1 cellular context compared by ENCODE assay signal in the genomic region with DNA sequence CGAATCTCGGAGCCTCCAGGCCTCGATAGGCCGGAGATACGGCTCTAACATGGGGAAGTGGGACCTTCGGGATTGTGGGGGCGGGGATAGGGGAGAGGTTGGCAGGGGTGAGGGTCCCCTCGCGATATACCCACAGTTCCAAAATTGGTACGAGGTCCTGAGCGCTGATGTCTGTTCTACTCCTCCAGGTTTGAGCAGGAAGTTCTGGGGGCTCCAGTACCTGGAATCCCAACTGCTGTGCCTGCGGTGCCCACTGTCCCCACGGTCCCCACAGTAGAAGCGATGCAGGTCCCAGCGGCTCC.
TF ChIP-seq lines count a peak whose summit lies in the region.

No MANE protein-coding gene starts in this region.

TF ChIP-seq in K562, 482 proteins besides CTCF, POLR2A, EP300 and RAD21:
- TF ChIP-seq GTF2E2 (tag; IDR thresholded peaks at IDR 0.05) (0 out of 2 replicates have a peak, but pooled peaks have one; percentile 10), PHF20 (IDR thresholded peaks at IDR 0.05; ENCODE audit: partially characterized antibody) (no peak), ZNF76 (CRISPR knock-in tag; IDR thresholded peaks at IDR 0.05; ENCODE audit: borderline replicate concordance) (no peak), FOXK1 (CRISPR knock-in tag; IDR thresholded peaks at IDR 0.05; ENCODE audit: borderline replicate concordance) (no peak), EGR1 (conservative IDR thresholded peaks at IDR 0.05) (0 out of 2 replicates have a peak, but pooled peaks have one; percentile 0), MYC (IDR thresholded peaks at IDR 0.05; ENCODE audit: low read depth, low read length) (no peak), MYC (CRISPR knock-in tag; IDR thresholded peaks at IDR 0.05; ENCODE audit: borderline replicate concordance, low read depth) (0 out of 2 replicates have a peak, but pooled peaks have one; percentile 4), ZNF79 (CRISPR knock-in tag; IDR thresholded peaks at IDR 0.05; ENCODE audit: low read depth) (no peak), ZNF212 (CRISPR knock-in tag; IDR thresholded peaks at IDR 0.05) (no peak), ZNF263 (CRISPR knock-in tag; IDR thresholded peaks at IDR 0.05; ENCODE audit: borderline replicate concordance) (no peak), ZNF431 (CRISPR knock-in tag; IDR thresholded peaks at IDR 0.05) (no peak), MYBL2 (IDR thresholded peaks at IDR 0.05; ENCODE audit: low read depth) (no peak), MYBL2 (CRISPR knock-in tag; IDR thresholded peaks at IDR 0.05; ENCODE audit: borderline replicate concordance) (no peak), MBD2 (IDR thresholded peaks at IDR 0.05; ENCODE audit: borderline replicate concordance, low read depth) (no peak), DNMT1 (IDR thresholded peaks at IDR 0.05) (no peak), ZNF589 (CRISPR knock-in tag; IDR thresholded peaks at IDR 0.05; ENCODE audit: low read depth) (no peak), PTTG1 (tag; IDR thresholded peaks at IDR 0.05; ENCODE audit: low read depth) (no peak), NFIX (CRISPR knock-in tag; IDR thresholded peaks at IDR 0.05; ENCODE audit: low read depth) (no peak), CXXC5 (CRISPR knock-in tag; IDR thresholded peaks at IDR 0.05) (no peak), BRD9 (IDR thresholded peaks at IDR 0.05; ENCODE audit: low read depth, partially characterized antibody) (no peak), NCOA6 (IDR thresholded peaks at IDR 0.05) (no peak), KLF13 (tag; IDR thresholded peaks at IDR 0.05; ENCODE audit: borderline replicate concordance, low read depth) (no peak), RBM17 (IDR thresholded peaks at IDR 0.05; ENCODE audit: borderline replicate concordance, low read depth, low read length) (no peak), NCOA2 (IDR thresholded peaks at IDR 0.05; ENCODE audit: partially characterized antibody in 2 of 2) (no peak), ZNF316 (IDR thresholded peaks at IDR 0.05) (no peak), MEF2A (IDR thresholded peaks at IDR 0.05; ENCODE audit: control insufficient read depth, low read depth, low read length) (no peak), MYNN (IDR thresholded peaks at IDR 0.05) (no peak), MYNN (CRISPR knock-in tag; IDR thresholded peaks at IDR 0.05) (no peak), HSF4 (CRISPR knock-in tag; IDR thresholded peaks at IDR 0.05; ENCODE audit: borderline replicate concordance) (no peak), PHB2 (IDR thresholded peaks at IDR 0.05; ENCODE audit: low read depth) (no peak)
- TF ChIP-seq, protein P1, sequence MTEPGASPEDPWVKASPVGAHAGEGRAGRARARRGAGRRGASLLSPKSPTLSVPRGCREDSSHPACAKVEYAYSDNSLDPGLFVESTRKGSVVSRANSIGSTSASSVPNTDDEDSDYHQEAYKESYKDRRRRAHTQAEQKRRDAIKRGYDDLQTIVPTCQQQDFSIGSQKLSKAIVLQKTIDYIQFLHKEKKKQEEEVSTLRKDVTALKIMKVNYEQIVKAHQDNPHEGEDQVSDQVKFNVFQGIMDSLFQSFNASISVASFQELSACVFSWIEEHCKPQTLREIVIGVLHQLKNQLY (CRISPR knock-in tag; conservative IDR thresholded peaks at IDR 0.05): no peak
- TF ChIP-seq, protein P2, sequence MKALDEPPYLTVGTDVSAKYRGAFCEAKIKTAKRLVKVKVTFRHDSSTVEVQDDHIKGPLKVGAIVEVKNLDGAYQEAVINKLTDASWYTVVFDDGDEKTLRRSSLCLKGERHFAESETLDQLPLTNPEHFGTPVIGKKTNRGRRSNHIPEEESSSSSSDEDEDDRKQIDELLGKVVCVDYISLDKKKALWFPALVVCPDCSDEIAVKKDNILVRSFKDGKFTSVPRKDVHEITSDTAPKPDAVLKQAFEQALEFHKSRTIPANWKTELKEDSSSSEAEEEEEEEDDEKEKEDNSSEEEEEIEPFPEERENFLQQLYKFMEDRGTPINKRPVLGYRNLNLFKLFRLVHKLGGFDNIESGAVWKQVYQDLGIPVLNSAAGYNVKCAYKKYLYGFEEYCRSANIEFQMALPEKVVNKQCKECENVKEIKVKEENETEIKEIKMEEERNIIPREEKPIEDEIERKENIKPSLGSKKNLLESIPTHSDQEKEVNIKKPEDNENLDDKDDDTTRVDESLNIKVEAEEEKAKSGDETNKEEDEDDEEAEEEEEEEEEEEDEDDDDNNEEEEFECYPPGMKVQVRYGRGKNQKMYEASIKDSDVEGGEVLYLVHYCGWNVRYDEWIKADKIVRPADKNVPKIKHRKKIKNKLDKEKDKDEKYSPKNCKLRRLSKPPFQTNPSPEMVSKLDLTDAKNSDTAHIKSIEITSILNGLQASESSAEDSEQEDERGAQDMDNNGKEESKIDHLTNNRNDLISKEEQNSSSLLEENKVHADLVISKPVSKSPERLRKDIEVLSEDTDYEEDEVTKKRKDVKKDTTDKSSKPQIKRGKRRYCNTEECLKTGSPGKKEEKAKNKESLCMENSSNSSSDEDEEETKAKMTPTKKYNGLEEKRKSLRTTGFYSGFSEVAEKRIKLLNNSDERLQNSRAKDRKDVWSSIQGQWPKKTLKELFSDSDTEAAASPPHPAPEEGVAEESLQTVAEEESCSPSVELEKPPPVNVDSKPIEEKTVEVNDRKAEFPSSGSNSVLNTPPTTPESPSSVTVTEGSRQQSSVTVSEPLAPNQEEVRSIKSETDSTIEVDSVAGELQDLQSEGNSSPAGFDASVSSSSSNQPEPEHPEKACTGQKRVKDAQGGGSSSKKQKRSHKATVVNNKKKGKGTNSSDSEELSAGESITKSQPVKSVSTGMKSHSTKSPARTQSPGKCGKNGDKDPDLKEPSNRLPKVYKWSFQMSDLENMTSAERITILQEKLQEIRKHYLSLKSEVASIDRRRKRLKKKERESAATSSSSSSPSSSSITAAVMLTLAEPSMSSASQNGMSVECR (CRISPR knock-in tag; IDR thresholded peaks at IDR 0.05): peak; percentile 35
- TF ChIP-seq, protein P3, sequence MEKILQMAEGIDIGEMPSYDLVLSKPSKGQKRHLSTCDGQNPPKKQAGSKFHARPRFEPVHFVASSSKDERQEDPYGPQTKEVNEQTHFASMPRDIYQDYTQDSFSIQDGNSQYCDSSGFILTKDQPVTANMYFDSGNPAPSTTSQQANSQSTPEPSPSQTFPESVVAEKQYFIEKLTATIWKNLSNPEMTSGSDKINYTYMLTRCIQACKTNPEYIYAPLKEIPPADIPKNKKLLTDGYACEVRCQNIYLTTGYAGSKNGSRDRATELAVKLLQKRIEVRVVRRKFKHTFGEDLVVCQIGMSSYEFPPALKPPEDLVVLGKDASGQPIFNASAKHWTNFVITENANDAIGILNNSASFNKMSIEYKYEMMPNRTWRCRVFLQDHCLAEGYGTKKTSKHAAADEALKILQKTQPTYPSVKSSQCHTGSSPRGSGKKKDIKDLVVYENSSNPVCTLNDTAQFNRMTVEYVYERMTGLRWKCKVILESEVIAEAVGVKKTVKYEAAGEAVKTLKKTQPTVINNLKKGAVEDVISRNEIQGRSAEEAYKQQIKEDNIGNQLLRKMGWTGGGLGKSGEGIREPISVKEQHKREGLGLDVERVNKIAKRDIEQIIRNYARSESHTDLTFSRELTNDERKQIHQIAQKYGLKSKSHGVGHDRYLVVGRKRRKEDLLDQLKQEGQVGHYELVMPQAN (IDR thresholded peaks at IDR 0.05; ENCODE audit: borderline replicate concordance): 0 out of 2 replicates have a peak, but pooled peaks have one; percentile 3
